ENCODE assay signal across 1 cellular context in genomic region chr1:114780344-114781226, GRCh38.
TF ChIP-seq lines count a peak whose summit lies in the region.

TSS of gene SIKE1 (minus strand) at chr1:114780685. CDS start at chr1:114780607, 78 bp downstream.

TF ChIP-seq in K562, 482 proteins besides CTCF, POLR2A, EP300 and RAD21 (continued from another document and continues in another):
- 0 out of 2 replicates have a peak, but pooled peaks have one; percentile 27 for TF ChIP-seq SPI1 (IDR thresholded peaks at IDR 0.05; ENCODE audit: borderline replicate concordance, low read depth, low read length)
- peak; percentile 30; the same call in 1 of the 2 replicates for TF ChIP-seq GMEB1 (CRISPR knock-in tag; IDR thresholded peaks at IDR 0.05)
- TF ChIP-seq POLR2AphosphoS5 (IDR thresholded peaks at IDR 0.05; ENCODE audit: control insufficient read depth, insufficient read depth, low read depth, low read length), result peak; percentile 96
- TF ChIP-seq, protein P1, sequence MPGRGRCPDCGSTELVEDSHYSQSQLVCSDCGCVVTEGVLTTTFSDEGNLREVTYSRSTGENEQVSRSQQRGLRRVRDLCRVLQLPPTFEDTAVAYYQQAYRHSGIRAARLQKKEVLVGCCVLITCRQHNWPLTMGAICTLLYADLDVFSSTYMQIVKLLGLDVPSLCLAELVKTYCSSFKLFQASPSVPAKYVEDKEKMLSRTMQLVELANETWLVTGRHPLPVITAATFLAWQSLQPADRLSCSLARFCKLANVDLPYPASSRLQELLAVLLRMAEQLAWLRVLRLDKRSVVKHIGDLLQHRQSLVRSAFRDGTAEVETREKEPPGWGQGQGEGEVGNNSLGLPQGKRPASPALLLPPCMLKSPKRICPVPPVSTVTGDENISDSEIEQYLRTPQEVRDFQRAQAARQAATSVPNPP (IDR thresholded peaks at IDR 0.05; ENCODE audit: borderline replicate concordance, insufficient read depth, insufficient read length), result no peak
- no peak for TF ChIP-seq ZNF77 (CRISPR knock-in tag; IDR thresholded peaks at IDR 0.05)
- TF ChIP-seq CREM (IDR thresholded peaks at IDR 0.05; ENCODE audit: low read depth), result peak; percentile 100
- peak; percentile 72 for TF ChIP-seq ATF1 (CRISPR knock-in tag; IDR thresholded peaks at IDR 0.05)
- peak; percentile 97 for TF ChIP-seq ATF1 (tag; IDR thresholded peaks at IDR 0.05)
- TF ChIP-seq GTF2F1 (IDR thresholded peaks at IDR 0.05; ENCODE audit: low read depth, low read length), result no peak
- TF ChIP-seq KLF10 (CRISPR knock-in tag; IDR thresholded peaks at IDR 0.05), result no peak
- no peak for TF ChIP-seq TCF7L2 (IDR thresholded peaks at IDR 0.05; ENCODE audit: low read depth, low read length)
- TF ChIP-seq DDX20 (tag; IDR thresholded peaks at IDR 0.05; ENCODE audit: low read depth), result no peak
- no peak for TF ChIP-seq RBM15 (IDR thresholded peaks at IDR 0.05; ENCODE audit: insufficient read depth, low read length)
- no peak for TF ChIP-seq HNRNPUL1 (IDR thresholded peaks at IDR 0.05; ENCODE audit: low read length)
- no peak for TF ChIP-seq ZNF586 (CRISPR knock-in tag; conservative IDR thresholded peaks at IDR 0.05)
- TF ChIP-seq, protein P2, sequence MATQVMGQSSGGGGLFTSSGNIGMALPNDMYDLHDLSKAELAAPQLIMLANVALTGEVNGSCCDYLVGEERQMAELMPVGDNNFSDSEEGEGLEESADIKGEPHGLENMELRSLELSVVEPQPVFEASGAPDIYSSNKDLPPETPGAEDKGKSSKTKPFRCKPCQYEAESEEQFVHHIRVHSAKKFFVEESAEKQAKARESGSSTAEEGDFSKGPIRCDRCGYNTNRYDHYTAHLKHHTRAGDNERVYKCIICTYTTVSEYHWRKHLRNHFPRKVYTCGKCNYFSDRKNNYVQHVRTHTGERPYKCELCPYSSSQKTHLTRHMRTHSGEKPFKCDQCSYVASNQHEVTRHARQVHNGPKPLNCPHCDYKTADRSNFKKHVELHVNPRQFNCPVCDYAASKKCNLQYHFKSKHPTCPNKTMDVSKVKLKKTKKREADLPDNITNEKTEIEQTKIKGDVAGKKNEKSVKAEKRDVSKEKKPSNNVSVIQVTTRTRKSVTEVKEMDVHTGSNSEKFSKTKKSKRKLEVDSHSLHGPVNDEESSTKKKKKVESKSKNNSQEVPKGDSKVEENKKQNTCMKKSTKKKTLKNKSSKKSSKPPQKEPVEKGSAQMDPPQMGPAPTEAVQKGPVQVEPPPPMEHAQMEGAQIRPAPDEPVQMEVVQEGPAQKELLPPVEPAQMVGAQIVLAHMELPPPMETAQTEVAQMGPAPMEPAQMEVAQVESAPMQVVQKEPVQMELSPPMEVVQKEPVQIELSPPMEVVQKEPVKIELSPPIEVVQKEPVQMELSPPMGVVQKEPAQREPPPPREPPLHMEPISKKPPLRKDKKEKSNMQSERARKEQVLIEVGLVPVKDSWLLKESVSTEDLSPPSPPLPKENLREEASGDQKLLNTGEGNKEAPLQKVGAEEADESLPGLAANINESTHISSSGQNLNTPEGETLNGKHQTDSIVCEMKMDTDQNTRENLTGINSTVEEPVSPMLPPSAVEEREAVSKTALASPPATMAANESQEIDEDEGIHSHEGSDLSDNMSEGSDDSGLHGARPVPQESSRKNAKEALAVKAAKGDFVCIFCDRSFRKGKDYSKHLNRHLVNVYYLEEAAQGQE (CRISPR knock-in tag; IDR thresholded peaks at IDR 0.05; ENCODE audit: low read depth), result no peak
- peak; percentile 72 for TF ChIP-seq BCOR (IDR thresholded peaks at IDR 0.05)
- TF ChIP-seq NFXL1 (CRISPR knock-in tag; IDR thresholded peaks at IDR 0.05), result no peak
- peak; percentile 91 for TF ChIP-seq ETV1 (tag; conservative IDR thresholded peaks at IDR 0.05; ENCODE audit: low read depth)
- peak; percentile 72 to 89 for TF ChIP-seq MAZ (CRISPR knock-in tag; conservative IDR thresholded peaks at IDR 0.05 in 1 of 2, IDR thresholded peaks at IDR 0.05 in 1 of 2)
- TF ChIP-seq ARNT (IDR thresholded peaks at IDR 0.05), result peak; percentile 55 to 83; a peak in 2 of 4 replicates
- no peak for TF ChIP-seq TEAD2 (tag; IDR thresholded peaks at IDR 0.05)
- TF ChIP-seq, protein P3, sequence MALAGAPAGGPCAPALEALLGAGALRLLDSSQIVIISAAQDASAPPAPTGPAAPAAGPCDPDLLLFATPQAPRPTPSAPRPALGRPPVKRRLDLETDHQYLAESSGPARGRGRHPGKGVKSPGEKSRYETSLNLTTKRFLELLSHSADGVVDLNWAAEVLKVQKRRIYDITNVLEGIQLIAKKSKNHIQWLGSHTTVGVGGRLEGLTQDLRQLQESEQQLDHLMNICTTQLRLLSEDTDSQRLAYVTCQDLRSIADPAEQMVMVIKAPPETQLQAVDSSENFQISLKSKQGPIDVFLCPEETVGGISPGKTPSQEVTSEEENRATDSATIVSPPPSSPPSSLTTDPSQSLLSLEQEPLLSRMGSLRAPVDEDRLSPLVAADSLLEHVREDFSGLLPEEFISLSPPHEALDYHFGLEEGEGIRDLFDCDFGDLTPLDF (CRISPR knock-in tag; IDR thresholded peaks at IDR 0.05), result peak; percentile 24; the same call in 1 of the 2 replicates
- no peak for TF ChIP-seq SAFB (IDR thresholded peaks at IDR 0.05; ENCODE audit: borderline replicate concordance, low read depth, low read length)
- TF ChIP-seq GATAD2B (IDR thresholded peaks at IDR 0.05; ENCODE audit: borderline replicate concordance), result no peak
- no peak for TF ChIP-seq CEBPB (tag; IDR thresholded peaks at IDR 0.05)
- TF ChIP-seq PPARD (CRISPR knock-in tag; IDR thresholded peaks at IDR 0.05), result no peak
- no peak for TF ChIP-seq HSF4 (CRISPR knock-in tag; IDR thresholded peaks at IDR 0.05; ENCODE audit: borderline replicate concordance)
- peak; percentile 28; the same call in 1 of the 2 replicates for TF ChIP-seq KHSRP (IDR thresholded peaks at IDR 0.05)
- no peak for TF ChIP-seq ZNF143 (CRISPR knock-in tag; IDR thresholded peaks at IDR 0.05)
- TF ChIP-seq CBFB (CRISPR knock-in tag; IDR thresholded peaks at IDR 0.05), result peak; percentile 13; the same call in 1 of the 2 replicates
- TF ChIP-seq PATZ1 (CRISPR knock-in tag; IDR thresholded peaks at IDR 0.05; ENCODE audit: borderline replicate concordance), result no peak
- peak in 2 of 3 experiments; percentile 60 to 84; a peak in 2 of 6 replicates for TF ChIP-seq ZBTB11 (CRISPR knock-in tag; IDR thresholded peaks at IDR 0.05)
- TF ChIP-seq ATF4 (CRISPR knock-in tag; IDR thresholded peaks at IDR 0.05), result no peak
- peak in 1 of 2 experiments; percentile 95; a peak in 2 of 4 replicates for TF ChIP-seq KDM4B (IDR thresholded peaks at IDR 0.05; ENCODE audit: borderline replicate concordance in 2 of 2, low read depth in 1 of 2)
- TF ChIP-seq KLF1 (tag; IDR thresholded peaks at IDR 0.05), result peak; percentile 43; the same call in 1 of the 2 replicates
- peak; percentile 57; the same call in 1 of the 2 replicates for TF ChIP-seq CREB3 (tag; conservative IDR thresholded peaks at IDR 0.05; ENCODE audit: low read depth)
- no peak for TF ChIP-seq BDP1 (IDR thresholded peaks at IDR 0.05; ENCODE audit: insufficient read depth, insufficient read length)
- peak; percentile 53 for TF ChIP-seq FIP1L1 (IDR thresholded peaks at IDR 0.05; ENCODE audit: low read depth, low read length, poor library complexity, severe bottlenecking)
- no peak for TF ChIP-seq KAT2B (IDR thresholded peaks at IDR 0.05; ENCODE audit: low read depth, low read length)
- TF ChIP-seq, protein P4, sequence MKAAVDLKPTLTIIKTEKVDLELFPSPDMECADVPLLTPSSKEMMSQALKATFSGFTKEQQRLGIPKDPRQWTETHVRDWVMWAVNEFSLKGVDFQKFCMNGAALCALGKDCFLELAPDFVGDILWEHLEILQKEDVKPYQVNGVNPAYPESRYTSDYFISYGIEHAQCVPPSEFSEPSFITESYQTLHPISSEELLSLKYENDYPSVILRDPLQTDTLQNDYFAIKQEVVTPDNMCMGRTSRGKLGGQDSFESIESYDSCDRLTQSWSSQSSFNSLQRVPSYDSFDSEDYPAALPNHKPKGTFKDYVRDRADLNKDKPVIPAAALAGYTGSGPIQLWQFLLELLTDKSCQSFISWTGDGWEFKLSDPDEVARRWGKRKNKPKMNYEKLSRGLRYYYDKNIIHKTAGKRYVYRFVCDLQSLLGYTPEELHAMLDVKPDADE (conservative IDR thresholded peaks at IDR 0.05; ENCODE audit: control insufficient read depth, low read depth, low read length), result peak; percentile 81; the same call in 1 of the 2 replicates
- 0 out of 2 replicates have a peak, but pooled peaks have one; percentile 28 for TF ChIP-seq LCOR (CRISPR knock-in tag; IDR thresholded peaks at IDR 0.05)
- TF ChIP-seq SIN3A (IDR thresholded peaks at IDR 0.05; ENCODE audit: borderline replicate concordance in 2 of 2, control insufficient read depth in 1 of 2, low read depth in 2 of 2, low read length in 2 of 2), result peak; percentile 83 to 93; a peak in 3 of 4 replicates
- no peak for TF ChIP-seq RNF219 (CRISPR knock-in tag; IDR thresholded peaks at IDR 0.05)
